In genomic region chr9:38067611-38067891, GRCh38 we compare ENCODE assay signal across 8 cellular contexts. TPM values are rescaled to one million over a fixed set of nuclear protein-coding genes. Genes with fewer than 3 reads are reported as not detected.
A peak's percentile ranks its signal among the peaks of the same experiment; 100 is the strongest.
DNase-seq lines count a peak whose midpoint lies in the region; ATAC-seq and TF ChIP-seq lines count a peak whose summit lies in the region.

No MANE protein-coding gene starts in this region.

- peak overlapping the region; percentile 93 for H4K91ac ChIP-seq in trophoblast cell (ENCODE audit: low read depth, low read length)

- WGBS in trophoblast cell (ENCODE audit: extremely low coverage, insufficient coverage, insufficient read length) = no CpG with 5 or more reads among the region's 21 CpGs

- peak overlapping the region; percentile 92 for H3K4me3 ChIP-seq in fibroblast of the aortic adventitia (ENCODE audit: low read depth, low read length)
- peak overlapping the region; percentile 94 for H3K4me3 ChIP-seq in trophoblast cell (ENCODE audit: low read depth, low read length)

- H3K4ac ChIP-seq in trophoblast cell (ENCODE audit: low read depth, low read length) = peak overlapping the region; percentile 97

- H3K4me2 ChIP-seq in trophoblast cell (ENCODE audit: low read length) = peak overlapping the region; percentile 69

- peaks cover 29 to 44% of the 10 kb centered on the region in 2 experiments for H3K4me1 ChIP-seq in trophoblast cell (ENCODE audit: control insufficient read depth in 1 of 2, insufficient read depth in 2 of 2, low read length in 2 of 2)

- peak overlapping the region; percentile 42 for H2BK120ac ChIP-seq in trophoblast cell (ENCODE audit: insufficient read depth, low read length, poor library complexity)

- peak overlapping the region; percentile 51 for H2BK12ac ChIP-seq in trophoblast cell (ENCODE audit: low read length)

- H3K27ac ChIP-seq in trophoblast cell (ENCODE audit: low read depth, low read length) = peak overlapping the region; percentile 95

- TF ChIP-seq CTCF in fibroblast of the aortic adventitia (IDR thresholded peaks at IDR 0.05; ENCODE audit: insufficient read depth, low read length) = no peak

- peak overlapping the region; percentile 4 for H2AK5ac ChIP-seq in trophoblast cell (ENCODE audit: low read length)

- H2BK5ac ChIP-seq in trophoblast cell (ENCODE audit: low read depth, low read length, poor library complexity) = peak overlapping the region; percentile 86

- peak; percentile 53 for DNase-seq in ELF-1 (ENCODE audit: low read depth, low spot score)
- no peak for DNase-seq in fibroblast of the aortic adventitia (ENCODE audit: low read depth)
- DNase-seq in trophoblast cell = no peak
- DNase-seq in DMS79 treated with DMSO at 0.1 percent for 48 hours (lab: John Stamatoyannopoulos, UW) = no peak
- DNase-seq in SKM-1 (lab: John Stamatoyannopoulos, UW; ENCODE audit: unreplicated experiment) = no peak
- DNase-seq in DMS153 (lab: John Stamatoyannopoulos, UW) = no peak

- peak overlapping the region; percentile 98 for H3K18ac ChIP-seq in trophoblast cell (ENCODE audit: low read length)

- ATAC-seq in SK-N-SH treated with all-trans-retinoic acid at 6 μM for 48 hours = peak; percentile 8
- no peak for ATAC-seq in HG02623 (IDR thresholded peaks at IDR 0.05; ENCODE audit: unreplicated experiment)

- H3K36me3 ChIP-seq in trophoblast cell (ENCODE audit: control insufficient read depth in 1 of 2, insufficient read depth in 2 of 2, low read length in 2 of 2) = peaks cover 4 to 11% of the 10 kb centered on the region in 2 experiments

- peak overlapping the region; percentile 98 for H3K14ac ChIP-seq in trophoblast cell (ENCODE audit: low read length)

- H3K9ac ChIP-seq in trophoblast cell (ENCODE audit: low read length) = peak overlapping the region; percentile 87

- peak overlapping the region; percentile 0 for H4K12ac ChIP-seq in trophoblast cell (ENCODE audit: low read depth, low read length)

- H3K79me2 ChIP-seq in trophoblast cell (ENCODE audit: control insufficient read depth, insufficient read depth, low read length, poor library complexity) = peaks cover 48% of the 10 kb centered on the region

- peak overlapping the region; percentile 28 for H2AFZ ChIP-seq in trophoblast cell (ENCODE audit: insufficient read depth, low read length, poor library complexity)

- H3K79me1 ChIP-seq in trophoblast cell (ENCODE audit: low read length) = peaks cover 26% of the 10 kb centered on the region

- no peak overlapping the region for H3K23ac ChIP-seq in trophoblast cell (ENCODE audit: low read length)

- no peaks in the 10 kb centered on the region for H3K27me3 ChIP-seq in trophoblast cell (ENCODE audit: insufficient read depth, low read length)

- peaks cover 3% of the 10 kb centered on the region for H3K9me3 ChIP-seq in trophoblast cell (ENCODE audit: insufficient read depth, low read depth, low read length)

- H4K8ac ChIP-seq in trophoblast cell (ENCODE audit: low read depth, low read length) = peak overlapping the region; percentile 17

TF ChIP-seq in SK-N-SH treated with all-trans-retinoic acid at 6 μM for 48 hours, 23 proteins besides CTCF, POLR2A, EP300 and RAD21:
- no peak for TF ChIP-seq OSR1 (CRISPR knock-in tag; IDR thresholded peaks at IDR 0.05)
- no peak for TF ChIP-seq BACH2 (CRISPR knock-in tag; IDR thresholded peaks at IDR 0.05; ENCODE audit: borderline replicate concordance)
- TF ChIP-seq ISL1 (CRISPR knock-in tag; IDR thresholded peaks at IDR 0.05) = no peak
- no peak for TF ChIP-seq ESRRG (CRISPR knock-in tag; IDR thresholded peaks at IDR 0.05)
- no peak for TF ChIP-seq RARB (CRISPR knock-in tag; IDR thresholded peaks at IDR 0.05)
- no peak for TF ChIP-seq SNAI2 (CRISPR knock-in tag; IDR thresholded peaks at IDR 0.05)
- TF ChIP-seq CSRNP3 (CRISPR knock-in tag; IDR thresholded peaks at IDR 0.05) = no peak
- TF ChIP-seq TCF4 (CRISPR knock-in tag; IDR thresholded peaks at IDR 0.05; ENCODE audit: borderline replicate concordance) = no peak
- no peak for TF ChIP-seq GLIS3 (CRISPR knock-in tag; IDR thresholded peaks at IDR 0.05)
- TF ChIP-seq ZNF8 (CRISPR knock-in tag; IDR thresholded peaks at IDR 0.05) = no peak
- TF ChIP-seq ZFP30 (CRISPR knock-in tag; IDR thresholded peaks at IDR 0.05) = no peak
- no peak for TF ChIP-seq POU6F1 (CRISPR knock-in tag; IDR thresholded peaks at IDR 0.05; ENCODE audit: borderline replicate concordance, low read depth)
- no peak for TF ChIP-seq ZC3H10 (CRISPR knock-in tag; IDR thresholded peaks at IDR 0.05)
- TF ChIP-seq ARNTL (CRISPR knock-in tag; IDR thresholded peaks at IDR 0.05; ENCODE audit: borderline replicate concordance, low read depth) = no peak
- TF ChIP-seq ZNF70 (CRISPR knock-in tag; IDR thresholded peaks at IDR 0.05) = no peak
- no peak for TF ChIP-seq TOX (CRISPR knock-in tag; IDR thresholded peaks at IDR 0.05; ENCODE audit: borderline replicate concordance)
- TF ChIP-seq, protein P1, sequence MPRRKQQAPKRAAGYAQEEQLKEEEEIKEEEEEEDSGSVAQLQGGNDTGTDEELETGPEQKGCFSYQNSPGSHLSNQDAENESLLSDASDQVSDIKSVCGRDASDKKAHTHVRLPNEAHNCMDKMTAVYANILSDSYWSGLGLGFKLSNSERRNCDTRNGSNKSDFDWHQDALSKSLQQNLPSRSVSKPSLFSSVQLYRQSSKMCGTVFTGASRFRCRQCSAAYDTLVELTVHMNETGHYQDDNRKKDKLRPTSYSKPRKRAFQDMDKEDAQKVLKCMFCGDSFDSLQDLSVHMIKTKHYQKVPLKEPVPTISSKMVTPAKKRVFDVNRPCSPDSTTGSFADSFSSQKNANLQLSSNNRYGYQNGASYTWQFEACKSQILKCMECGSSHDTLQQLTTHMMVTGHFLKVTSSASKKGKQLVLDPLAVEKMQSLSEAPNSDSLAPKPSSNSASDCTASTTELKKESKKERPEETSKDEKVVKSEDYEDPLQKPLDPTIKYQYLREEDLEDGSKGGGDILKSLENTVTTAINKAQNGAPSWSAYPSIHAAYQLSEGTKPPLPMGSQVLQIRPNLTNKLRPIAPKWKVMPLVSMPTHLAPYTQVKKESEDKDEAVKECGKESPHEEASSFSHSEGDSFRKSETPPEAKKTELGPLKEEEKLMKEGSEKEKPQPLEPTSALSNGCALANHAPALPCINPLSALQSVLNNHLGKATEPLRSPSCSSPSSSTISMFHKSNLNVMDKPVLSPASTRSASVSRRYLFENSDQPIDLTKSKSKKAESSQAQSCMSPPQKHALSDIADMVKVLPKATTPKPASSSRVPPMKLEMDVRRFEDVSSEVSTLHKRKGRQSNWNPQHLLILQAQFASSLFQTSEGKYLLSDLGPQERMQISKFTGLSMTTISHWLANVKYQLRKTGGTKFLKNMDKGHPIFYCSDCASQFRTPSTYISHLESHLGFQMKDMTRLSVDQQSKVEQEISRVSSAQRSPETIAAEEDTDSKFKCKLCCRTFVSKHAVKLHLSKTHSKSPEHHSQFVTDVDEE (CRISPR knock-in tag; IDR thresholded peaks at IDR 0.05) = no peak
- TF ChIP-seq ZFP3 (CRISPR knock-in tag; IDR thresholded peaks at IDR 0.05) = no peak

RNA-seq across cellular contexts. Expression of gene SHB, which starts 1.5 kb away (rescaled TPM):
- total RNA-seq in fibroblast of the aortic adventitia (ENCODE audit: low replicate concordance) = 4.5 and 26.5 TPM in 2 replicates
- polyA plus RNA-seq in trophoblast cell (2013) = 21.8 and 22.1 TPM in 2 replicates
